In genomic region chr14:100375963-100376735, GRCh38 we compare ENCODE assay signal across 8 cellular contexts. TPM values are rescaled to one million over a fixed set of nuclear protein-coding genes. Genes with fewer than 3 reads are reported as not detected.
DNase-seq lines count a peak whose midpoint lies in the region; ATAC-seq and TF ChIP-seq lines count a peak whose summit lies in the region.

Gene WDR25 (plus strand): TSS chr14:100376485.

- in situ Hi-C loops in mammary epithelial cell (cut with MboI; ENCODE audit: low sequenced_read_pairs in 2 of 2) = loop anchor here in 1 of 2 donors (25.0 kb wide), 1 partner anchor 1286 kb away; no protein-coding TSS in a partner anchor

- H3K4me3 ChIP-seq in AG04450 (ENCODE audit: low read depth, low read length) (peak within 1 kb of the TSS; percentile 90), WERI-Rb-1 (ENCODE audit: low read depth, low read length) (peak within 1 kb of the TSS; percentile 64), mammary epithelial cell (replicated peaks in 1 of 3; ENCODE audit: insufficient read depth in 1 of 3, low read depth in 2 of 3, low read length in 3 of 3) (peak within 1 kb of the TSS; percentile 90 to 94 (median 91))

- H3K36me3 ChIP-seq in WERI-Rb-1 (0 out of 2 replicates have a peak, but pooled peaks cover 5% of the 10 kb centered on the region), mammary epithelial cell (ENCODE audit: insufficient read depth, low read length) (no peaks in the 10 kb centered on the region)

- peak within 1 kb of the TSS; percentile 100 for H3K27ac ChIP-seq in AG04450 (ENCODE audit: low read depth, low read length)
- H3K27ac ChIP-seq in WERI-Rb-1 = peak within 1 kb of the TSS; percentile 51
- peak within 1 kb of the TSS; percentile 98 for H3K27ac ChIP-seq in mammary epithelial cell (ENCODE audit: insufficient read depth, low read depth, low read length)

- H3K9ac ChIP-seq in mammary epithelial cell (ENCODE audit: insufficient read depth, low read length) = peak within 1 kb of the TSS; percentile 99

- peaks cover 36% of the 10 kb centered on the region for H3K79me2 ChIP-seq in mammary epithelial cell (ENCODE audit: insufficient read depth, low read length)

- H2AFZ ChIP-seq in mammary epithelial cell (ENCODE audit: low read depth, low read length) = peak within 1 kb of the TSS; percentile 91

- H3K4me3 Mint-ChIP-seq in immature natural killer cell = peak within 1 kb of the TSS; percentile 92 to 96 (median 94)

- 2% methylated on average over 13 of the region's 74 CpGs for WGBS in mammary epithelial cell (ENCODE audit: low coverage, missing lambda C conversion rate)

- H3K27me3 Mint-ChIP-seq in immature natural killer cell (ENCODE audit: low read depth in 3 of 3) = peaks cover 10 to 12% (median 12%) of the 10 kb centered on the region in 3 donors

- dilution Hi-C loops in mammary epithelial cell (cut with HindIII; ENCODE audit: low sequenced_read_pairs) = no loop called here

- ATAC-seq in GM18909 (IDR thresholded peaks at IDR 0.05; ENCODE audit: poor library complexity, unreplicated experiment) = peak; percentile 81
- ATAC-seq in HG03159 (IDR thresholded peaks at IDR 0.05; ENCODE audit: unreplicated experiment) = peak; percentile 80

- peaks cover 35 to 37% of the 10 kb centered on the region in 2 donors for H3K4me1 Mint-ChIP-seq in immature natural killer cell

- POLR2A ChIA-PET in AG04450 (lab: Yijun Ruan, JAX) = interaction anchor here (1.0 to 1.5 kb wide), 4 partner anchors 9 to 90 kb away, joined by 3 to 21 read pairs (median 4); partner anchors contain the start of gene SLC25A29

- BruUV-seq in mammary epithelial cell (replicated peaks; lab: Mats Ljungman, UMichigan) = no TSS peak

- no peak for TF ChIP-seq CTCF in AG04450 (IDR thresholded peaks at IDR 0.05; ENCODE audit: low read depth, low read length)
- TF ChIP-seq CTCF in WERI-Rb-1 (IDR thresholded peaks at IDR 0.05; ENCODE audit: low read depth, low read length) = no peak
- TF ChIP-seq CTCF in mammary epithelial cell (conservative IDR thresholded peaks at IDR 0.05 in 1 of 2, IDR thresholded peaks at IDR 0.05 in 1 of 2; ENCODE audit: extremely low read depth in 1 of 2, insufficient read depth in 1 of 2, low read depth in 1 of 2, low read length in 2 of 2) = no peak

- peak within 1 kb of the TSS; percentile 92 to 97 (median 95) for H3K27ac Mint-ChIP-seq in immature natural killer cell

- CTCF ChIA-PET in AG04450 (lab: Charles Lee) = no interaction called here
- CTCF ChIA-PET in mammary epithelial cell (lab: Charles Lee; ENCODE audit: low non-redundant PET) = interaction anchor here (0.6 kb wide), 1 partner anchor 26 kb away, joined by 3 read pairs; no protein-coding TSS in a partner anchor

- peak within 1 kb of the TSS; percentile 87 for H3K4me2 ChIP-seq in mammary epithelial cell (ENCODE audit: insufficient read depth, low read depth, low read length)

- H3K9me3 ChIP-seq in AG04450 (ENCODE audit: control insufficient read depth, insufficient read depth, low read length) = no peaks in the 10 kb centered on the region; the same call in 1 of the 2 replicates
- no peaks in the 10 kb centered on the region for H3K9me3 ChIP-seq in WERI-Rb-1 (ENCODE audit: severe bottlenecking)
- no peaks in the 10 kb centered on the region for H3K9me3 ChIP-seq in mammary epithelial cell (replicated peaks; ENCODE audit: insufficient read depth, low read length)

- peaks cover 19% of the 10 kb centered on the region for H3K4me1 ChIP-seq in mammary epithelial cell (ENCODE audit: insufficient read depth, low read length)

- no peaks in the 10 kb centered on the region for H3K27me3 ChIP-seq in AG04450 (ENCODE audit: control insufficient read depth, insufficient read depth, low read length)
- H3K27me3 ChIP-seq in WERI-Rb-1 (ENCODE audit: insufficient read depth, low read depth, severe bottlenecking) = no peaks in the 10 kb centered on the region
- H3K27me3 ChIP-seq in mammary epithelial cell (ENCODE audit: insufficient read depth, low read length) = no peaks in the 10 kb centered on the region

- H3K9me3 Mint-ChIP-seq in immature natural killer cell = no peaks in the 10 kb centered on the region

- H4K20me1 ChIP-seq in mammary epithelial cell (ENCODE audit: insufficient read depth, low read length) = no peaks in the 10 kb centered on the region

- peak; percentile 93 for DNase-seq in AG04450 (ENCODE audit: low read depth, low spot score)
- peak; percentile 97 for DNase-seq in NCI-H2227 (lab: John Stamatoyannopoulos, UW; ENCODE audit: unreplicated experiment)
- DNase-seq in WERI-Rb-1 = peak; percentile 91
- peak; percentile 96 for DNase-seq in mammary epithelial cell
- DNase-seq in immature natural killer cell = peak; percentile 92 to 94 (median 94)
- DNase-seq in smooth muscle cell of the brain vasculature (ENCODE audit: low read depth, low spot score) = peak; percentile 77

- intact Hi-C loops in mammary epithelial cell (cut with micrococcal nuclease) = no loop called here

- peaks cover 0 to 5% (median 3%) of the 10 kb centered on the region in 3 donors for H3K36me3 Mint-ChIP-seq in immature natural killer cell

RNA-seq across cellular contexts. Expression of gene WDR25, which starts in this region (rescaled TPM):
- 16.0 and 16.8 TPM in 2 replicates for polyA plus RNA-seq in AG04450 (2011; rRNA removed)
- 10.6 and 17.5 TPM in 2 replicates for polyA minus RNA-seq in AG04450 (2011; rRNA and poly(A)+ RNA removed)
- 10 to 100 TPM; 12.3 to 14.0 TPM for total RNA-seq in mammary epithelial cell
- 7.2 TPM for polyA plus RNA-seq in mammary epithelial cell
- polyA minus RNA-seq in mammary epithelial cell = 6.9 TPM
- 10 to 100 TPM in 2 of 3 donors, 1 to 10 TPM in 1; 8.1 to 13.8 (median 12.1) TPM for polyA plus RNA-seq in immature natural killer cell

Comparison
In these comparisons a context has a peak if more than half of its experiments do, and no peak if none do; other contexts are left out.
1. Peak in every context shown above with its lines: DNase-seq, ATAC-seq, H3K4me3 ChIP-seq and H3K27ac ChIP-seq.